Comparison of ENCODE assay signal across 12 cellular contexts in the genomic region with DNA sequence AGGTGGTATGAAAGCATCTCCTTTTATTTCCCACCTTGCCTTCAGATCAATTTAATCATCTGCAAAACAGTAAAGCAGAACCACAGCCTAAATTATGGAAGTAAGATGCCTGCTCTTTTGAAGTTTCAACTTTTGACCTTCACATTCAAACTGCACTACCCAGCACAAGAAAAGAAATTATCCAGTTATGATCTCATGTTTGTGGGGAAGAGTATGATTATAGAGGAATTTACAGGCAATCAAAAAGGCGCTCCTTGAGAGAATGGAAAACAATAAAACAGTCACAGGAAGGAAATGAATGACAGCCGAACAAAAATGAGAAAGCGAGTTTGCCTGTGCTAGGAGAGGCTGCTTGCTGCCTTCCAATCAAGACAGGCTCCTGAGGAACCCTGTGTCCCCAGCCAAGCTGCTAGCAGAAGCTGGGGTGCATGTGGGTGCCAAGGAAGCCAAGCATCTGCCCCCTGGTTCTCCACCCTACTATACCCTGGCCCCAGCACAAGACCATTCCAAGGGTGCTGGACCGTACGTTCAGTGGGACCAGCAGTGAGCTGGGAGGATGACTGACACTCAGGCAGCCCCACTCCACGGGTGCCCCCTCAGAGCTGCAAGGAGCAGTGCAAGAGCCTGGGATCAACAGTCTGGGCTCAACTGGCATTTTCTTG. TPM values are rescaled to one million over a fixed set of nuclear protein-coding genes. Genes with fewer than 3 reads are reported as not detected.
DNase-seq lines count a peak whose midpoint lies in the region; ATAC-seq and TF ChIP-seq lines count a peak whose summit lies in the region.
"Had no signal": no experiment of that assay in that cellular context is flagged by ENCODE, and none has a peak within 500 bp of the region (broad histone marks: within the 10 kb centered on the region; RNA-seq: fewer than 3 reads in every experiment).

No MANE protein-coding gene starts in this region.

- H3K36me3 ChIP-seq in osteoblast (ENCODE audit: insufficient read depth, low read length): peaks cover 17% of the 10 kb centered on the region

- no peaks in the 10 kb centered on the region for H3K9me3 ChIP-seq in osteoblast (ENCODE audit: low read depth, low read length)

- H3K27me3 Mint-ChIP-seq in chondrocyte (ENCODE audit: low read depth): no peaks in the 10 kb centered on the region
- H3K27me3 Mint-ChIP-seq: activated CD4-positive, alpha-beta T cell treated with anti-CD3 and anti-CD28 coated beads, Interleukin-2, amount 10 ng/mL, durations not matched to agents 24 days and 14 days; activated naive CD8-positive, alpha-beta T cell treated with anti-CD3 and anti-CD28 coated beads for 36 hours had no signal

- peaks cover 27% of the 10 kb centered on the region for H3K36me3 Mint-ChIP-seq in chondrocyte (ENCODE audit: low read depth)

- no peaks in the 10 kb centered on the region for H4K20me1 ChIP-seq in osteoblast (ENCODE audit: insufficient read depth, low read length)

- no peak overlapping the region for H3K27ac Mint-ChIP-seq in chondrocyte (ENCODE audit: unreplicated experiment)
- H3K27ac Mint-ChIP-seq: activated CD4-positive, alpha-beta T cell treated with anti-CD3 and anti-CD28 coated beads, Interleukin-2, amount 10 ng/mL, durations not matched to agents 24 days and 14 days; activated naive CD8-positive, alpha-beta T cell treated with anti-CD3 and anti-CD28 coated beads for 36 hours had no signal

- no peak overlapping the region for H3K4me3 Mint-ChIP-seq in chondrocyte (ENCODE audit: unreplicated experiment)
- H3K4me3 Mint-ChIP-seq: activated CD4-positive, alpha-beta T cell treated with anti-CD3 and anti-CD28 coated beads, Interleukin-2, amount 10 ng/mL, durations not matched to agents 24 days and 14 days; activated naive CD8-positive, alpha-beta T cell treated with anti-CD3 and anti-CD28 coated beads for 36 hours had no signal

- peaks cover 7% of the 10 kb centered on the region for H3K9me3 Mint-ChIP-seq in chondrocyte (ENCODE audit: low read depth)
- H3K9me3 Mint-ChIP-seq: activated naive CD8-positive, alpha-beta T cell treated with anti-CD3 and anti-CD28 coated beads for 36 hours had no signal

- DNase-seq in EH (ENCODE audit: low read depth) (peak; percentile 87), NCI-H2227 (lab: John Stamatoyannopoulos, UW; ENCODE audit: unreplicated experiment) (peak; percentile 80), chondrocyte (ENCODE audit: low spot score) (peak; percentile 52), osteoblast (ENCODE audit: insufficient read length, low spot score, missing footprints) (peak; percentile 92), amniotic stem cell (lab: John Stamatoyannopoulos, UW) (no peak)
- DNase-seq: activated CD4-positive, alpha-beta T cell treated with anti-CD3 and anti-CD28 coated beads, Interleukin-2, amount 10 ng/mL, durations not matched to agents 24 days and 14 days; activated naive CD8-positive, alpha-beta T cell treated with anti-CD3 and anti-CD28 coated beads for 36 hours; RPMI8226; stimulated activated CD4-positive, alpha-beta T cell treated with anti-CD3 and anti-CD28 coated beads, Interleukin-1b, Interleukin-23, amount 100 ng/mL, for 48 hours had no signal

- H3K4me1 Mint-ChIP-seq in chondrocyte (ENCODE audit: low read depth): no peaks in the 10 kb centered on the region
- H3K4me1 Mint-ChIP-seq: activated CD4-positive, alpha-beta T cell treated with anti-CD3 and anti-CD28 coated beads, Interleukin-2, amount 10 ng/mL, durations not matched to agents 24 days and 14 days; activated naive CD8-positive, alpha-beta T cell treated with anti-CD3 and anti-CD28 coated beads for 36 hours had no signal

- peak overlapping the region; percentile 10 for H2AFZ ChIP-seq in osteoblast (ENCODE audit: low read length)

- H3K4me1 ChIP-seq in osteoblast (ENCODE audit: insufficient read depth, low read length): peaks cover 23% of the 10 kb centered on the region

- H3K27me3 ChIP-seq in osteoblast (ENCODE audit: insufficient read depth, low read length): no peaks in the 10 kb centered on the region

- H3K79me2 ChIP-seq in osteoblast (ENCODE audit: insufficient read depth, low read length): peaks cover 2% of the 10 kb centered on the region

- peak overlapping the region; percentile 47 for H3K4me3 ChIP-seq in osteoblast (ENCODE audit: insufficient read depth, low read length)

- no peak for TF ChIP-seq CTCF in chondrocyte (IDR thresholded peaks at IDR 0.05)
- TF ChIP-seq CTCF in osteoblast (IDR thresholded peaks at IDR 0.05; ENCODE audit: extremely low read depth, low read depth, low read length): no peak

- H3K4me2 ChIP-seq in osteoblast (ENCODE audit: insufficient read depth, low read length): peak overlapping the region; percentile 85

- H3K27ac ChIP-seq in osteoblast (ENCODE audit: low read depth, low read length): peak overlapping the region; percentile 100

- ATAC-seq in GM19463 (IDR thresholded peaks at IDR 0.05; ENCODE audit: unreplicated experiment): no peak
- ATAC-seq in GM21526 (IDR thresholded peaks at IDR 0.05; ENCODE audit: low FRiP score, unreplicated experiment): no peak
- ATAC-seq in GM19351 (IDR thresholded peaks at IDR 0.05; ENCODE audit: unreplicated experiment): no peak

RNA-seq across cellular contexts. Expression of a gene that starts 47.8 kb away (rescaled TPM):
- 55.6 to 68.7 TPM (median 62.0 TPM) in 3 replicates for total RNA-seq in chondrocyte
- 82.8 and 87.9 TPM in 2 replicates for total RNA-seq in osteoblast
